1 cellular context compared by ENCODE assay signal in the genomic region with DNA sequence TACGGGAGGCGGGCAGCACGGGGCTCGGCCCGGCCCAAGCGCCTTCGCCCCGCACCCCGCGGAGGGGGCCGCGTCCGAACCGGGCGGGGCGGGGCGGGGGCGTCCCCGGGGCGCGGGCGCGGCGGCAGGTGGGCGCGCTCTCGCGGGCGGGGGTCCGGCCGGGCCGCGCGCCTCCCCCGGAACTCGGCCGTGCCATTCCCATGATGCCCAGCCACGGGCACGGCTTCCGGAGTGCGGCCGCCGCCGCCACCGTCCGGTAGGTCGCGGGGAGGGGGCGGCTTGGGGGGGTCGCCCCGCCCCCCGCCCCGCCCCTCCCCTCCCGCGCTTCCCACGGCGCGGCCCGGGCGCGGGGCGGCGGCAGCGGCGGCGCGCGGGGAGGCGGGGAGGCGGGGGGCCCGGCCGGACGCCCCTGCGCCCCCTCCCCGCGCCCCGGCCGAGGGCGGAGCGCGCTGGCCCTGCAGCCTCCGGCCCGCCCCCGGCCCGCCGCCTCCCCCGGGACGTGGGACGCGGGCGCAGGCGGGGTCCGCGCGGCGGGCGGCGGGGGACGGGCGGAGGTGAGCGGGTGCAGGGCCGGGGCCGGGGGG.
TF ChIP-seq lines count a peak whose summit lies in the region.

A gene with protein sequence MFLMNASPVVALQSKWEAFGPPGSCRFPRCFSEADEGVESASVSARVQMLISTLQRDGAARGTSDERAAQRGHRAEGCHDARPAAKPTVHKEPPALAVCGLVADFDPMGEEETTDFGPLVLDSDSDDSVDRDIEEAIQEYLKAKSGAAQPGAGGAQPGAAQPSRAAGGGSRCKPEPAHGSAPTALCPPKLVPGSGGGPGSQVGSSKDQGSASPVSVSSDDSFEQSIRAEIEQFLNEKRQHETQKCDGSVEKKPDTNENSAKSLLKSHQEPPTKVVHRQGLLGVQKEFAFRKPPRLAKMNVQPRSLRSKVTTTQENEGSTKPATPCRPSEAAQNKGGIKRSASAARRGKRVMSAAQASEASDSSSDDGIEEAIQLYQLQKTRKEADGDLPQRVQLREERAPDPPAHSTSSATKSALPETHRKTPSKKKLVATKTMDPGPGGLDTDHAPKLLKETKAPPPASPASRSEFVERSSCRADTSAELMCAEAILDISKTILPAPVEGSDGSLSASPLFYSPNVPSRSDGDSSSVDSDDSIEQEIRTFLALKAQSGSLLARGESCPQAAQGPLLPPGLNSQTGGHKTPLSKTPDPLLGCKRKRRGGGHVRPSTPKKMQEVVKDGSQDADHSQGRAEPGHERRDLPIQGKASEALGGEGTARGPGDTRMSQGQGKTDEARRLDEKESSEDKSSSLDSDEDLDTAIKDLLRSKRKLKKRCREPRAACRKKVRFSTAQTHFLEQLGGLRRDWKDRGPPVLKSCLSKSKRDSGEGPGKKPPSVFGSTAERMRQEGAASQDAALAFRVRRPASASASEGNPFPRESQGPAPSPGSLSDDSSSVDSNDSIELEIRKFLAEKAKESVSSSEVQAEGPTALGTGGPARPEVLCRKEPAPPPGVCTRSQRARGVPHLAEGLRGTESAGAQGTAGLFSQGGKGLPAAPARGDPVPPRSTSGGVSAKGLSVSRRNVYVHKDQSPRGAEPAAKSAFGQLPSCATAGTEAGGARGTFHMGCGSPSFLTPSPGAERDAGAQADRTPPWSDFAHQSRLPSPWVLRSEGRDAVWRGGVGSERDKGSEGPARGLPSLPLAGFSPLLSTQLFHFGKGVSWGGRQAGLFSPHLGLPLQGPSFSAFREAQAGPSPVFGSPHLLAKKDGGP (N-terminal part only) (plus strand): TSS at position 314 of the 584 bp plus-strand sequence. CDS start 4,729 bp downstream, outside the sequence.

TF ChIP-seq in H1, 55 proteins besides CTCF, POLR2A, EP300 and RAD21:
- TF ChIP-seq PHF8 (conservative IDR thresholded peaks at IDR 0.05; ENCODE audit: low read depth, low read length) (no peak), SP4 (IDR thresholded peaks at IDR 0.05; ENCODE audit: low read length) (no peak), SUZ12 (IDR thresholded peaks at IDR 0.05; ENCODE audit: low read length) (no peak), EGR1 (IDR thresholded peaks at IDR 0.05; ENCODE audit: borderline replicate concordance, low read depth, low read length) (no peak), POLR2AphosphoS5 (IDR thresholded peaks at IDR 0.05; ENCODE audit: low read depth, low read length) (no peak), SIX5 (IDR thresholded peaks at IDR 0.05; ENCODE audit: low read depth, low read length) (no peak), BRCA1 (IDR thresholded peaks at IDR 0.05; ENCODE audit: low read depth, low read length) (no peak), HDAC6 (IDR thresholded peaks at IDR 0.05; ENCODE audit: low read depth, low read length) (no peak), SP1 (IDR thresholded peaks at IDR 0.05; ENCODE audit: low read depth, low read length) (no peak), CBX5 (IDR thresholded peaks at IDR 0.05; ENCODE audit: low read depth, low read length) (no peak), CREB1 (IDR thresholded peaks at IDR 0.05) (no peak), CEBPB (IDR thresholded peaks at IDR 0.05; ENCODE audit: low read depth, low read length) (no peak), KDM1A (IDR thresholded peaks at IDR 0.05; ENCODE audit: borderline replicate concordance, low read length) (no peak), SRF (IDR thresholded peaks at IDR 0.05; ENCODE audit: low read depth, low read length) (no peak), ASH2L (IDR thresholded peaks at IDR 0.05; ENCODE audit: low read length) (no peak), TCF12 (IDR thresholded peaks at IDR 0.05; ENCODE audit: low read depth, low read length) (no peak), BCL11A (IDR thresholded peaks at IDR 0.05; ENCODE audit: low read depth in 2 of 2, low read length in 2 of 2) (no peak)
TF ChIP-seq in H1: peak in this region for 0.
